Comparison of ENCODE assay signal across 10 cellular contexts in the genomic region with DNA sequence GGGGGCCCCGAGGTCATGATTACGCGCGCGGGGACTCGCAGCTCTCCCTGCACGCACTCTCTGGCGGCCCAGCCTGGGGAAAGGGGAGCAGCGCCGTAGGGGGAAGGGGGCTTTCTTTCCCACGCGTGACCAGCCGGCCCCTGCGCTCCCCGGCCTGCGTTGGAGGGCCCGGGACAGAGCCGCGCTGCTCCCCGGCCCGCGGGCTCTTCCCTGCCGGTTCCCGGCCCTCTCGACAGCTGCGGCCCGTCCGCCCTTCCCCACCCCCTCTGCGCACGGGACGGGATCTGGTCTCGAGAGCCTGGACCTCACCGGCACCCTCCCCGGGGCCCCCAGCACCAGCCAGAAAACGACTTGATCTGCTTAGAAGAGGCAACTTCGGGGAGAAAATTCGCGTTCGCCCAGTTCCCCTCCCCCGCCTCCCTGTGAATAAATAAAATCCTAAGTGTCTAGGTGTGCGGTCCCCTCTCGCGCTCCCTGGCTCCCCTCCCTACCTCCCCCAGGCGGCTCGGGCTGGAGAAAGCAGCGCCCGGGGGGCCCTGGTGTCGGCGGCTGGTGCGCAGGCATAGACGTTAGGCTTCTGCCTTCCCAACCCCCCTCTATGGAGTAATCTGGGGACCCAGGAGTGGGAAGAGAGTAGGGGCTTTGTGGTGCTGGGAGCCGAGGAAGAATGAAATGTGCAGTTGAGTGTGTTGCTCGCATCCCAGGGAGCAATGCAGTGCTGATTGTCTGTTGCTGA. TPM values are rescaled to one million over a fixed set of nuclear protein-coding genes. Genes with fewer than 3 reads are reported as not detected.
DNase-seq lines count a peak whose midpoint lies in the region; ATAC-seq and TF ChIP-seq lines count a peak whose summit lies in the region.
"Had no signal": no experiment of that assay in that cellular context is flagged by ENCODE, and none has a peak within 500 bp of the region (broad histone marks: within the 10 kb centered on the region; RNA-seq: fewer than 3 reads in every experiment).

No MANE protein-coding gene starts in this region.

- no peaks in the 10 kb centered on the region for H3K9me3 ChIP-seq in adipocyte (ENCODE audit: control insufficient read depth, low read length)
- no peaks in the 10 kb centered on the region for H3K9me3 ChIP-seq in left ventricle myocardium inferior (replicated peaks)
- no peaks in the 10 kb centered on the region for H3K9me3 ChIP-seq in prostate gland

- H3K4me1 ChIP-seq in adipocyte (ENCODE audit: control insufficient read depth, insufficient read depth, low read length) (peaks cover 22% of the 10 kb centered on the region), left ventricle myocardium inferior (peaks cover 23% of the 10 kb centered on the region), prostate gland (replicated peaks) (no peaks in the 10 kb centered on the region)
- H3K4me1 ChIP-seq: BLaER1 had no signal

- H3K9ac ChIP-seq in adipocyte (ENCODE audit: low read length) = peak overlapping the region; percentile 95
- H3K9ac ChIP-seq: BLaER1 had no signal

- H3K27ac ChIP-seq in left ventricle myocardium inferior (replicated peaks) (peak overlapping the region; percentile 96), prostate gland (peak overlapping the region; percentile 89 to 90)
- H3K27ac ChIP-seq: BLaER1 had no signal

- TF ChIP-seq CTCF in left ventricle myocardium inferior (IDR thresholded peaks at IDR 0.05; ENCODE audit: borderline replicate concordance) (peak; percentile 48), prostate gland (IDR thresholded peaks at IDR 0.05) (no peak)

- peak overlapping the region; percentile 99 for H3K4me3 ChIP-seq in adipocyte (ENCODE audit: low read length)
- H3K4me3 ChIP-seq in left ventricle myocardium inferior = peak overlapping the region; percentile 77
- peak overlapping the region; percentile 65 to 74 for H3K4me3 ChIP-seq in prostate gland
- H3K4me3 ChIP-seq: BLaER1 had no signal

- intact Hi-C loops in left ventricle myocardium inferior (cut with micrococcal nuclease) = loop anchor here (10.0 kb wide), 1 partner anchor 392 kb away; no protein-coding TSS in a partner anchor
- intact Hi-C loops in prostate gland (cut with DNase I) = no loop called here

- 1% methylated on average over 16 of the region's 53 CpGs for WGBS in prostate gland

- no peak for TF ChIP-seq POLR2A in prostate gland (IDR thresholded peaks at IDR 0.05)

- no peaks in the 10 kb centered on the region for H3K27me3 ChIP-seq in adipocyte (replicated peaks; ENCODE audit: control insufficient read depth, insufficient read depth, low read length)
- peaks cover 13% of the 10 kb centered on the region for H3K27me3 ChIP-seq in left ventricle myocardium inferior (ENCODE audit: low read depth)
- no peaks in the 10 kb centered on the region for H3K27me3 ChIP-seq in prostate gland (replicated peaks; ENCODE audit: insufficient read depth)
- H3K27me3 ChIP-seq: BLaER1 had no signal

- DNase-seq in DMS153 (lab: John Stamatoyannopoulos, UW) = peak; percentile 35
- DNase-seq in DMS153 treated with DMSO at 0.1 percent for 48 hours (lab: John Stamatoyannopoulos, UW; ENCODE audit: unreplicated experiment) = no peak
- DNase-seq in adipocyte (ENCODE audit: low read depth) = peak; percentile 72
- peak; percentile 58 for DNase-seq in left ventricle myocardium inferior
- no peak for DNase-seq in prostate gland (ENCODE audit: low spot score)
- DNase-seq in GM19240 (ENCODE audit: insufficient read length, low spot score) = no peak

- H3K36me3 ChIP-seq in adipocyte (ENCODE audit: control insufficient read depth, insufficient read depth, low read length, severe bottlenecking) (no peaks in the 10 kb centered on the region), left ventricle myocardium inferior (no peaks in the 10 kb centered on the region), prostate gland (no peaks in the 10 kb centered on the region)
- H3K36me3 ChIP-seq: BLaER1 had no signal

- ATAC-seq in GM19351 (IDR thresholded peaks at IDR 0.05; ENCODE audit: unreplicated experiment) = no peak
- no peak for ATAC-seq in HG03196 (IDR thresholded peaks at IDR 0.05; ENCODE audit: unreplicated experiment)

RNA-seq across cellular contexts. Expression of gene FIGN, which starts 0.8 kb away (rescaled TPM):
- 12.9 TPM for total RNA-seq in left ventricle myocardium inferior
- 1 to 10 TPM; 3.6 to 4.3 TPM for total RNA-seq in prostate gland
- total RNA-seq: T-helper 2 cell treated with Interferon-gamma antibody and Interleukin-4, amounts not matched to agents 100 ng/mL and 5 ng/mL, for 36 hours had no signal

Comparison
In these comparisons a context has a peak if more than half of its experiments do, and no peak if none do; other contexts are left out.
1. DNase-seq: peak in DMS153 (single experiment), adipocyte (single experiment) and left ventricle myocardium inferior (single experiment); none in DMS153 treated with DMSO at 0.1 percent for 48 hours (single experiment), prostate gland (single experiment) and GM19240 (single experiment).
2. Peak in every context shown above with its lines, with median percentiles within 50 percentile points of each other: H3K4me3 ChIP-seq.